In the genomic region with DNA sequence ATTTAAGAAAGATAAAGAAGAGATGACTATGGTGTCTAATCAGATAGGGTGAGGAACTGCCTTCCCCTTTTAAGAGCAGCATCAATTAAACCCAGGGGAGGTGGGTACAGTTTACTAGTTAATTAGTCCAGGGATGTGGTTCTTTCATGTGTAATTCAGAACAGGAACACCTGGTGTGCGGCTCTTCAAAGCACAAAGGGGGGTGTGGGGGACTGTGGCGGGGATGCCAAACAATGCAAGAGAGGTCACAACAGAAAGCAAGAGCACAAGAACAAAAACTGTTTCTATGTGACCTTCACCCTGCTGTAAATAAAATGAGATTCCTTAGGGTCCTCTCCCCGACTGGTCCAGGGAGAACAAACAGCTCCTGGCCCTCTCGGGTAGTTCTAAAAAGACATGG, we compare ENCODE assay signal across 15 cellular contexts.
DNase-seq lines count a peak whose midpoint lies in the region; ATAC-seq and TF ChIP-seq lines count a peak whose summit lies in the region.
"Had no signal": no experiment of that assay in that cellular context is flagged by ENCODE, and none has a peak within 500 bp of the region (broad histone marks: within the 10 kb centered on the region; RNA-seq: fewer than 3 reads in every experiment).

No MANE protein-coding gene starts in this region.

- H3K9me3 ChIP-seq in IMR-90 (ENCODE audit: control insufficient read depth, insufficient read depth, low read length) (no peaks in the 10 kb centered on the region), iPS-18a (ENCODE audit: control insufficient read depth, low read depth, low read length) (no peaks in the 10 kb centered on the region)
- H3K9me3 ChIP-seq: uterus had no signal

- H3K9me1 ChIP-seq in IMR-90 (ENCODE audit: insufficient read depth, low read length), result peaks cover 2% of the 10 kb centered on the region; the same call in 1 of the 2 replicates

- H3K27me3 ChIP-seq in IMR-90 (ENCODE audit: control insufficient read depth, insufficient read depth, low read length) (no peaks in the 10 kb centered on the region), iPS-18a (ENCODE audit: control insufficient read depth, insufficient read depth, low read length) (peaks cover 55% of the 10 kb centered on the region)
- H3K27me3 ChIP-seq: uterus had no signal

- no peak overlapping the region for H2AK9ac ChIP-seq in IMR-90 (replicated peaks; ENCODE audit: low read depth, low read length, poor library complexity)

- peak overlapping the region; percentile 81 for H2BK20ac ChIP-seq in IMR-90 (ENCODE audit: low read depth, low read length)

- CTCF ChIA-PET in IMR-90 (lab: Yijun Ruan, JAX), result no interaction called here

- H2BK5ac ChIP-seq in IMR-90 (ENCODE audit: low read depth, low read length, poor library complexity, severe bottlenecking), result no peak overlapping the region

- H3K4me3 ChIP-seq in IMR-90 (ENCODE audit: insufficient read depth, low read depth, low read length) (no peak overlapping the region), iPS-18a (ENCODE audit: low read length) (peak overlapping the region; percentile 12), foreskin fibroblast (ENCODE audit: low read depth in 1 of 2, low read length in 2 of 2) (no peak overlapping the region)
- H3K4me3 ChIP-seq: uterus had no signal

- BruUV-seq in IMR-90 (replicated peaks; lab: Mats Ljungman, UMichigan), result no TSS peak

- WGBS in IMR-90 (ENCODE audit: extremely low coverage in 2 of 2, insufficient read length in 1 of 2), 2 experiments, result no CpG with 5 or more reads among the region's 4 CpGs

- H4K5ac ChIP-seq in IMR-90 (ENCODE audit: low read depth, low read length), result peak overlapping the region; percentile 68; the same call in 1 of the 2 replicates

- H3K36me3 ChIP-seq in IMR-90 (ENCODE audit: control insufficient read depth, insufficient read depth, low read length), result no peaks in the 10 kb centered on the region
- no peaks in the 10 kb centered on the region for H3K36me3 ChIP-seq in iPS-18a (ENCODE audit: control insufficient read depth, low read depth, low read length)
- H3K36me3 ChIP-seq: uterus had no signal

- POLR2A ChIA-PET in IMR-90 (lab: Charles Lee; ENCODE audit: unreplicated experiment), result no interaction called here

- dilution Hi-C loops in IMR-90 (cut with HindIII; ENCODE audit: low sequenced_read_pairs, unreplicated experiment), result no loop called here

- ATAC-seq in IMR-90 (ENCODE audit: low read depth) (no peak), HG03457 (IDR thresholded peaks at IDR 0.05; ENCODE audit: unreplicated experiment) (no peak)
- ATAC-seq: Panc1 had no signal

- no peak for TF ChIP-seq RAD21 in IMR-90 (IDR thresholded peaks at IDR 0.05; ENCODE audit: low read length)

- peak overlapping the region; percentile 76 for H2BK120ac ChIP-seq in IMR-90 (ENCODE audit: low read depth, low read length)

- H4K20me1 ChIP-seq in IMR-90 (ENCODE audit: insufficient read depth, low read length), result no peaks in the 10 kb centered on the region

- H2BK15ac ChIP-seq in IMR-90 (ENCODE audit: low read depth, low read length), result peak overlapping the region; percentile 50; the same call in 1 of the 3 replicates

- H2AFZ ChIP-seq in IMR-90 (replicated peaks; ENCODE audit: low read length, poor library complexity), result no peak overlapping the region

- DNase-seq in DMS153 (lab: John Stamatoyannopoulos, UW), result peak; percentile 39
- DNase-seq in IMR-90, result no peak
- DNase-seq in NCI-H524 treated with DMSO at 0.1 percent for 48 hours (lab: John Stamatoyannopoulos, UW), result peak; percentile 7
- no peak for DNase-seq in NK-92 treated with Interleukin-12 subunit alpha and Interleukin-12 subunit beta, amount 100 ng/mL, for 24 hours (lab: John Stamatoyannopoulos, UW)
- DNase-seq in foreskin fibroblast, result no peak
- DNase-seq in GM19238 (ENCODE audit: insufficient read length, low spot score), result no peak
- DNase-seq: activated CD4-positive, alpha-beta memory T cell treated with anti-CD3 and anti-CD28 coated beads, Interleukin-2, amount 10 ng/mL, durations not matched to agents 7 days and 5 days; CD8-positive, alpha-beta memory T cell; central memory CD4-positive, alpha-beta T cell; GF-D8; uterus had no signal

- H3K56ac ChIP-seq in IMR-90 (ENCODE audit: extremely low read depth, insufficient read depth, low read length), result no peak overlapping the region

- no peak for TF ChIP-seq CTCF in IMR-90 (conservative IDR thresholded peaks at IDR 0.05; ENCODE audit: low read depth, low read length)
- no peak for TF ChIP-seq CTCF in foreskin fibroblast (IDR thresholded peaks at IDR 0.05; ENCODE audit: low read depth, low read length)

- H3K79me1 ChIP-seq in IMR-90 (ENCODE audit: low read depth in 1 of 2, low read length in 2 of 2), result peaks cover 0 to 11% of the 10 kb centered on the region in 2 experiments; a peak in 2 of 4 replicates

- H3K27ac ChIP-seq in IMR-90 (ENCODE audit: insufficient read depth, low read length) (peak overlapping the region; percentile 21; the same call in 1 of the 2 replicates), iPS-18a (ENCODE audit: low read length) (no peak overlapping the region)
- H3K27ac ChIP-seq: HL-60, uterus had no signal

- peak overlapping the region; percentile 12 to 65; a peak in 2 of 4 replicates for H4K8ac ChIP-seq in IMR-90 (ENCODE audit: low read depth in 2 of 2, low read length in 2 of 2)

- peaks cover 7% of the 10 kb centered on the region for H3K4me1 ChIP-seq in IMR-90 (ENCODE audit: control insufficient read depth, insufficient read depth, low read length)
- peaks cover 21% of the 10 kb centered on the region for H3K4me1 ChIP-seq in iPS-18a (ENCODE audit: control insufficient read depth, low read depth, low read length)
- H3K4me1 ChIP-seq: uterus had no signal

- H3K4me2 ChIP-seq in IMR-90 (ENCODE audit: low read depth, low read length), result no peak overlapping the region

- intact Hi-C loops in IMR-90 (cut with micrococcal nuclease), result no loop called here

- peak overlapping the region; percentile 65; the same call in 1 of the 2 replicates for H2AK5ac ChIP-seq in IMR-90 (ENCODE audit: low read depth, low read length)

- H3K23ac ChIP-seq in IMR-90 (ENCODE audit: low read depth, low read length), result peak overlapping the region; percentile 38; the same call in 1 of the 2 replicates

- no peak for TF ChIP-seq POLR2A in IMR-90 (IDR thresholded peaks at IDR 0.05; ENCODE audit: low read depth, low read length)

- H4K91ac ChIP-seq in IMR-90 (ENCODE audit: insufficient read depth, low read depth, low read length), result peak overlapping the region; percentile 58

- in situ Hi-C loops in IMR-90 (cut with MboI; ENCODE audit: low sequenced_read_pairs), result no loop called here

- H3K18ac ChIP-seq in IMR-90 (ENCODE audit: low read depth, low read length), result peak overlapping the region; percentile 92

- H3K9ac ChIP-seq in IMR-90 (ENCODE audit: low read depth, low read length), result no peak overlapping the region
- H3K9ac ChIP-seq in iPS-18a (ENCODE audit: low read length), result no peak overlapping the region

- H3K4ac ChIP-seq in IMR-90 (ENCODE audit: low read depth, low read length), result peak overlapping the region; percentile 72

- H3K14ac ChIP-seq in IMR-90 (replicated peaks; ENCODE audit: low read depth, low read length), result peak overlapping the region; percentile 58; the same call in 1 of the 2 replicates

TF ChIP-seq in IMR-90, 13 proteins besides CTCF, POLR2A, EP300 and RAD21:
- TF ChIP-seq FOS (IDR thresholded peaks at IDR 0.05; ENCODE audit: low read depth, low read length) (no peak), MXI1 (IDR thresholded peaks at IDR 0.05; ENCODE audit: borderline replicate concordance, low read depth, low read length) (no peak), RCOR1 (IDR thresholded peaks at IDR 0.05; ENCODE audit: insufficient replicate concordance, low read length) (no peak), SMC3 (IDR thresholded peaks at IDR 0.05; ENCODE audit: low read depth, low read length) (no peak)
TF ChIP-seq in IMR-90: peak in this region for 0.

Comparison
In these comparisons a context has a peak if more than half of its experiments do, and no peak if none do; other contexts are left out.
1. DNase-seq: peak in DMS153 (single experiment) and NCI-H524 treated with DMSO at 0.1 percent for 48 hours (single experiment); none in IMR-90 (single experiment), NK-92 treated with Interleukin-12 subunit alpha and Interleukin-12 subunit beta, amount 100 ng/mL, for 24 hours (single experiment), foreskin fibroblast (0 of 2) and GM19238 (single experiment).